Comparison of ENCODE assay signal across 2 cellular contexts in the genomic region with DNA sequence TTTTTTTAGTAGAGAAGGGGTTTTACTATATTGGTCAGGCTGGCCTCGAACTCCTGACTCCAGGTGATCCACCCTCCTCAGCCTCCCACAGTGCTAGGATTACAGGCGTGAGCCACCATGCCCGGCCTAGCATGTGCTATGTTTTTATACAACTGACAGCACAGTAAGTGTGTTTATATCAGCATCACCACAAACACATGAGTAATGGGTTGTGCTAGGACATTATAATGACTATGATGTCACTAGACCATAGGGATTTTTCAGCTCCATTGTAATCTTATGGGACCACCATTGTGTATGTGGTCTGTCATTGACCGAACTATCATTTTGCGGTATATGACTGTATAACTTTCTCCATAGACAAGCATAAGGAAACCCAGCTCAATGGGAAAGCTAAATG.
A peak's percentile ranks its signal among the peaks of the same experiment; 100 is the strongest.
TF ChIP-seq lines count a peak whose summit lies in the region.

No MANE protein-coding gene starts in this region.

TF ChIP-seq in HepG2, 621 proteins besides CTCF, POLR2A, EP300 and RAD21:
- TF ChIP-seq ZNF354B (CRISPR knock-in tag; IDR thresholded peaks at IDR 0.05) = no peak
- TF ChIP-seq ESRRA (CRISPR knock-in tag; IDR thresholded peaks at IDR 0.05; ENCODE audit: low read depth) = no peak
- TF ChIP-seq CREB1 (IDR thresholded peaks at IDR 0.05) = peak; percentile 35; the same call in 1 of the 2 replicates
- TF ChIP-seq CREB1 (CRISPR knock-in tag; IDR thresholded peaks at IDR 0.05) = no peak
- TF ChIP-seq SMAD9 (CRISPR knock-in tag; IDR thresholded peaks at IDR 0.05) = no peak
- TF ChIP-seq, protein P1, sequence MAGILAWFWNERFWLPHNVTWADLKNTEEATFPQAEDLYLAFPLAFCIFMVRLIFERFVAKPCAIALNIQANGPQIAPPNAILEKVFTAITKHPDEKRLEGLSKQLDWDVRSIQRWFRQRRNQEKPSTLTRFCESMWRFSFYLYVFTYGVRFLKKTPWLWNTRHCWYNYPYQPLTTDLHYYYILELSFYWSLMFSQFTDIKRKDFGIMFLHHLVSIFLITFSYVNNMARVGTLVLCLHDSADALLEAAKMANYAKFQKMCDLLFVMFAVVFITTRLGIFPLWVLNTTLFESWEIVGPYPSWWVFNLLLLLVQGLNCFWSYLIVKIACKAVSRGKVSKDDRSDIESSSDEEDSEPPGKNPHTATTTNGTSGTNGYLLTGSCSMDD (CRISPR knock-in tag; IDR thresholded peaks at IDR 0.05) = no peak

TF ChIP-seq in K562, 482 proteins besides CTCF, POLR2A, EP300 and RAD21:
- TF ChIP-seq, protein P2, sequence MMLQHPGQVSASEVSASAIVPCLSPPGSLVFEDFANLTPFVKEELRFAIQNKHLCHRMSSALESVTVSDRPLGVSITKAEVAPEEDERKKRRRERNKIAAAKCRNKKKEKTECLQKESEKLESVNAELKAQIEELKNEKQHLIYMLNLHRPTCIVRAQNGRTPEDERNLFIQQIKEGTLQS (IDR thresholded peaks at IDR 0.05) = peak; percentile 35; the same call in 1 of the 2 replicates
- TF ChIP-seq, protein P2 (CRISPR knock-in tag; conservative IDR thresholded peaks at IDR 0.05) = no peak
- TF ChIP-seq HNRNPL (IDR thresholded peaks at IDR 0.05; ENCODE audit: low read depth, low read length) (no peak), ZNF431 (CRISPR knock-in tag; IDR thresholded peaks at IDR 0.05) (no peak), POLR2AphosphoS2 (IDR thresholded peaks at IDR 0.05; ENCODE audit: low read length) (no peak)
